ENCODE assay signal across 7 cellular contexts in genomic region chr1:57886376-57886775, GRCh38.
"Had no signal": no experiment of that assay in that cellular context is flagged by ENCODE, and none has a peak within 500 bp of the region (broad histone marks: within the 10 kb centered on the region; RNA-seq: fewer than 3 reads in every experiment).

No MANE protein-coding gene starts in this region.

- H3K4me1 ChIP-seq: HAP-1 had no signal

- H3K36me3 ChIP-seq: HAP-1 had no signal

- H3K27ac ChIP-seq: GM23248 had no signal

- H3K4me3 ChIP-seq: GM23248, GM23338, HAP-1 had no signal

- H3K9me3 ChIP-seq: HAP-1 had no signal

- DNase-seq: GM23248, GOT3, H9, HCEC 1CT, HFFc6 had no signal
